Comparison of ENCODE assay signal across 13 cellular contexts in genomic region chr7:15832996-15833395, GRCh38.
A peak's percentile ranks its signal among the peaks of the same experiment; 100 is the strongest.
DNase-seq lines count a peak whose midpoint lies in the region; ATAC-seq and TF ChIP-seq lines count a peak whose summit lies in the region.
"Had no signal": no experiment of that assay in that cellular context is flagged by ENCODE, and none has a peak within 500 bp of the region (broad histone marks: within the 10 kb centered on the region; RNA-seq: fewer than 3 reads in every experiment).

No MANE protein-coding gene starts in this region.

- TF ChIP-seq POLR2A in ovary (IDR thresholded peaks at IDR 0.05), result no peak

- no peak overlapping the region for H3K27ac ChIP-seq in ovary
- H3K27ac ChIP-seq: C4-2B had no signal

- TF ChIP-seq CTCF in fibroblast of pulmonary artery (IDR thresholded peaks at IDR 0.05; ENCODE audit: low read length, missing control alignments) (no peak), ovary (IDR thresholded peaks at IDR 0.05) (no peak)

- intact Hi-C loops in ovary (cut with DNase I), result no loop called here

- H3K27me3 ChIP-seq in ovary, result no peaks in the 10 kb centered on the region

- 5 to 14% (median 5%) methylated on average over 1 of the region's 1 CpG for WGBS in ovary, 3 donors

- peak; percentile 56 for DNase-seq in H4 (ENCODE audit: low spot score)
- peak; percentile 11 for DNase-seq in NCI-H69 (lab: John Stamatoyannopoulos, UW)
- peak; percentile 58 for DNase-seq in fibroblast of pulmonary artery (ENCODE audit: low read depth)
- DNase-seq in ovary, result peak; percentile 42 to 71 (median 46)
- no peak for DNase-seq in GF-D8 (lab: John Stamatoyannopoulos, UW)
- no peak for DNase-seq in HK-2 (ENCODE audit: unreplicated experiment)
- no peak for DNase-seq in inferior parietal cortex (ENCODE audit: extremely low spot score)
- DNase-seq: activated CD4-positive, CD25-positive, alpha-beta regulatory T cell; activated CD8-positive, alpha-beta memory T cell treated with anti-CD3 and anti-CD28 coated beads, Interleukin-2, amount 50 U/mL, for 48 hours; activated naive CD8-positive, alpha-beta T cell treated with anti-CD3 and anti-CD28 coated beads, Interleukin-2, amount 50 U/mL, for 24 hours had no signal

- H3K9me3 ChIP-seq in ovary, result no peaks in the 10 kb centered on the region

- no peaks in the 10 kb centered on the region for H3K36me3 ChIP-seq in ovary

- TF ChIP-seq EP300 in ovary (IDR thresholded peaks at IDR 0.05), result no peak

- no peak overlapping the region for H3K4me3 ChIP-seq in fibroblast of pulmonary artery (replicated peaks; ENCODE audit: low read depth, low read length)
- H3K4me3 ChIP-seq in ovary, result no peak overlapping the region
- H3K4me3 ChIP-seq: coronary artery had no signal

- no peak for ATAC-seq in GM19035 (IDR thresholded peaks at IDR 0.05; ENCODE audit: unreplicated experiment)
- ATAC-seq: activated naive CD8-positive, alpha-beta T cell treated with anti-CD3 and anti-CD28 coated beads, Interleukin-2, amount 50 U/mL, for 24 hours had no signal

- peaks cover 10% of the 10 kb centered on the region for H3K4me1 ChIP-seq in ovary (ENCODE audit: insufficient read depth)

Comparison
In these comparisons a context has a peak if more than half of its experiments do, and no peak if none do; other contexts are left out.
1. DNase-seq: peak in H4 (single experiment), NCI-H69 (single experiment), fibroblast of pulmonary artery (single experiment) and ovary (5 of 5); none in GF-D8 (single experiment), HK-2 (single experiment) and inferior parietal cortex (single experiment).